In genomic region chr22:27130949-27131745, GRCh38 we compare ENCODE assay signal across 18 cellular contexts.
"Had no signal": no experiment of that assay in that cellular context is flagged by ENCODE, and none has a peak within 500 bp of the region (broad histone marks: within the 10 kb centered on the region; RNA-seq: fewer than 3 reads in every experiment).

No MANE protein-coding gene starts in this region.

- H3K27ac ChIP-seq: ascending aorta, right atrium auricular region, skin epidermis, thoracic aorta, uterus, VCaP had no signal

- DNase-seq: activated CD4-positive, alpha-beta memory T cell treated with anti-CD3 and anti-CD28 coated beads, Interleukin-2, amount 10 ng/mL, durations not matched to agents 7 days and 5 days; activated CD4-positive, alpha-beta T cell treated with anti-CD3 and anti-CD28 coated beads for 36 hours; activated gamma-delta T cell; activated naive CD8-positive, alpha-beta T cell treated with anti-CD3 and anti-CD28 coated beads, Interleukin-2, amount 10 ng/mL, durations not matched to agents 7 days and 5 days; activated T-cell treated with anti-CD3 and anti-CD28 coated beads, Interleukin-2, amount 50 U/mL, for 48 hours; endodermal cell; hippocampal formation; left cardiac atrium; naive thymus-derived CD4-positive, alpha-beta T cell; stimulated activated CD4-positive, alpha-beta T cell treated with anti-CD3 and anti-CD28 coated beads, Interleukin-4, amount 100 ng/mL, for 4 hours; stimulated activated naive CD8-positive, alpha-beta T cell treated with anti-CD3 and anti-CD28 coated beads, Interleukin-15, amount 100 ng/mL, for 72 hours; uterus had no signal

- H3K36me3 ChIP-seq: ascending aorta, right atrium auricular region, thoracic aorta, uterus had no signal

- H3K9me3 ChIP-seq: ascending aorta, thoracic aorta, uterus had no signal

- ATAC-seq: activated CD4-positive, alpha-beta T cell treated with anti-CD3 and anti-CD28 coated beads for 36 hours; left cardiac atrium; naive thymus-derived CD4-positive, alpha-beta T cell; stimulated activated naive CD8-positive, alpha-beta T cell treated with anti-CD3 and anti-CD28 coated beads, Interleukin-15, amount 100 ng/mL, for 72 hours had no signal

- H3K4me3 ChIP-seq: ascending aorta, lung, right atrium auricular region, skin epidermis, thoracic aorta, uterus had no signal

- H3K4me1 ChIP-seq: right atrium auricular region had no signal

- H3K27me3 ChIP-seq: ascending aorta, right atrium auricular region, uterus had no signal
